ENCODE assay signal across 14 cellular contexts in genomic region chr10:35498693-35499092, GRCh38.
DNase-seq lines count a peak whose midpoint lies in the region; ATAC-seq, FAIRE-seq and TF ChIP-seq lines count a peak whose summit lies in the region.
"Had no signal": no experiment of that assay in that cellular context is flagged by ENCODE, and none has a peak within 500 bp of the region (broad histone marks: within the 10 kb centered on the region; RNA-seq: fewer than 3 reads in every experiment).

No MANE protein-coding gene starts in this region.

- H3K27ac ChIP-seq in aorta (ENCODE audit: low read depth in 1 of 2, low read length in 2 of 2), result no peak overlapping the region
- H3K27ac ChIP-seq: left lung, RWPE1, tibial artery, VCaP had no signal

- H3K9me3 ChIP-seq in aorta (ENCODE audit: control insufficient read depth, low read length), result no peaks in the 10 kb centered on the region
- H3K9me3 ChIP-seq: left lung, tibial artery had no signal

- TF ChIP-seq CTCF in epithelial cell of esophagus (IDR thresholded peaks at IDR 0.05; ENCODE audit: insufficient read depth, low read depth, low read length, missing control alignments) (no peak), D721Med (IDR thresholded peaks at IDR 0.05; ENCODE audit: insufficient read depth, missing control alignments) (no peak)

- no peaks in the 10 kb centered on the region for H3K36me3 ChIP-seq in aorta (ENCODE audit: control insufficient read depth in 1 of 2, insufficient read depth in 2 of 2, low read length in 1 of 2)
- H3K36me3 ChIP-seq: left lung, tibial artery had no signal

- DNase-seq in epithelial cell of esophagus (ENCODE audit: low read depth) (peak; percentile 43), NCI-H2227 treated with DMSO at 0.1 percent for 48 hours (lab: John Stamatoyannopoulos, UW) (no peak), D721Med (ENCODE audit: insufficient read length, low spot score) (no peak), aorta (no peak)
- DNase-seq: activated gamma-delta T cell treated with Interleukin-2 at 50 U/mL for 16 hours, left lung, NCI-H2029 treated with DMSO at 0.1 percent for 48 hours, tibial artery had no signal

- ATAC-seq in GM18511 (IDR thresholded peaks at IDR 0.05; ENCODE audit: unreplicated experiment), result peak; percentile 74
- peak; percentile 87 for ATAC-seq in GM21526 (IDR thresholded peaks at IDR 0.05; ENCODE audit: low FRiP score, unreplicated experiment)
- peak; percentile 55 for ATAC-seq in HG03095 (IDR thresholded peaks at IDR 0.05; ENCODE audit: unreplicated experiment)
- ATAC-seq in SK-N-SH treated with all-trans-retinoic acid at 6 μM for 48 hours, result no peak
- ATAC-seq in aorta (ENCODE audit: low FRiP score), result no peak
- ATAC-seq: left lung had no signal

- no peak for FAIRE-seq in D721Med (lab: Jason Lieb, UNC)

- no peak overlapping the region for H3K4me3 ChIP-seq in epithelial cell of esophagus (ENCODE audit: low read length)
- H3K4me3 ChIP-seq in aorta (ENCODE audit: low read length in 2 of 2), result no peak overlapping the region
- H3K4me3 ChIP-seq: left lung, tibial artery had no signal

- intact Hi-C loops in aorta (cut with DNase I), result no loop called here

- 93 to 96% methylated on average over 5 of the region's 5 CpGs for WGBS in aorta, 2 donors

- no peaks in the 10 kb centered on the region for H3K4me1 ChIP-seq in aorta (ENCODE audit: control insufficient read depth in 1 of 2, insufficient read depth in 2 of 2, low read length in 2 of 2)

- H3K27me3 ChIP-seq in aorta (ENCODE audit: control insufficient read depth in 1 of 2, insufficient read depth in 2 of 2, low read length in 1 of 2), result no peaks in the 10 kb centered on the region
- H3K27me3 ChIP-seq: left lung, tibial artery had no signal

TF ChIP-seq in SK-N-SH treated with all-trans-retinoic acid at 6 μM for 48 hours, 23 proteins besides CTCF, POLR2A, EP300 and RAD21:
- no peak for TF ChIP-seq TSHZ2 (CRISPR knock-in tag; IDR thresholded peaks at IDR 0.05)
- TF ChIP-seq ESRRG (CRISPR knock-in tag; IDR thresholded peaks at IDR 0.05), result no peak
- no peak for TF ChIP-seq ARNTL (CRISPR knock-in tag; IDR thresholded peaks at IDR 0.05; ENCODE audit: borderline replicate concordance, low read depth)
- TF ChIP-seq POU6F1 (CRISPR knock-in tag; IDR thresholded peaks at IDR 0.05; ENCODE audit: borderline replicate concordance, low read depth), result no peak

Comparison
In these comparisons a context has a peak if more than half of its experiments do, and no peak if none do; other contexts are left out.
1. ATAC-seq: peak in GM18511 (single experiment), GM21526 (single experiment) and HG03095 (single experiment); none in SK-N-SH treated with all-trans-retinoic acid at 6 μM for 48 hours (single experiment) and aorta (single experiment).